Comparison of ENCODE assay signal across 9 cellular contexts in genomic region chr11:123083623-123084029, GRCh38. TPM values are rescaled to one million over a fixed set of nuclear protein-coding genes. Genes with fewer than 3 reads are reported as not detected.
DNase-seq lines count a peak whose midpoint lies in the region; ATAC-seq and TF ChIP-seq lines count a peak whose summit lies in the region.
"Had no signal": no experiment of that assay in that cellular context is flagged by ENCODE, and none has a peak within 500 bp of the region (broad histone marks: within the 10 kb centered on the region; RNA-seq: fewer than 3 reads in every experiment).

No MANE protein-coding gene starts in this region.

- H3K36me3 ChIP-seq in tibial artery, result peaks cover 0 to 7% (median 0%) of the 10 kb centered on the region in 3 donors

- H3K4me1 Mint-ChIP-seq in naive thymus-derived CD8-positive, alpha-beta T cell, result peaks cover 4 to 49% (median 33%) of the 10 kb centered on the region in 4 donors
- H3K4me1 Mint-ChIP-seq: naive B cell had no signal

- H3K27me3 Mint-ChIP-seq in naive thymus-derived CD8-positive, alpha-beta T cell, result no peaks in the 10 kb centered on the region
- H3K27me3 Mint-ChIP-seq: naive B cell had no signal

- DNase-seq in DMS153 treated with DMSO at 0.1 percent for 48 hours (lab: John Stamatoyannopoulos, UW; ENCODE audit: unreplicated experiment) (peak; percentile 46), NCI-H2196 treated with DMSO at 0.1 percent for 48 hours (lab: John Stamatoyannopoulos, UW; ENCODE audit: unreplicated experiment) (peak; percentile 85), epithelial cell of proximal tubule (ENCODE audit: low read depth) (peak; percentile 84), tibial artery (peak; percentile 80 to 82)
- peak; percentile 75 for DNase-seq in activated CD4-positive, alpha-beta T cell treated with anti-CD3 and anti-CD28 coated beads, Interleukin-2, amount 50 U/mL, for 1 hour
- peak in 1 of 10 donors; percentile 58 for DNase-seq in naive thymus-derived CD8-positive, alpha-beta T cell
- DNase-seq: naive B cell had no signal

- no peak for ATAC-seq in naive thymus-derived CD8-positive, alpha-beta T cell
- ATAC-seq in GM21737 (IDR thresholded peaks at IDR 0.05; ENCODE audit: unreplicated experiment) (no peak), HG02973 (IDR thresholded peaks at IDR 0.05; ENCODE audit: unreplicated experiment) (no peak)

- peak overlapping the region in 2 of 10 donors; percentile 11 to 39 for H3K4me3 Mint-ChIP-seq in naive thymus-derived CD8-positive, alpha-beta T cell
- H3K4me3 Mint-ChIP-seq: naive B cell had no signal

- H3K9me3 ChIP-seq in tibial artery, result no peaks in the 10 kb centered on the region

- no peaks in the 10 kb centered on the region for H3K27me3 ChIP-seq in tibial artery

- TF ChIP-seq CTCF in epithelial cell of proximal tubule (conservative IDR thresholded peaks at IDR 0.05; ENCODE audit: low read depth, low read length) (no peak), tibial artery (IDR thresholded peaks at IDR 0.05) (no peak)

- POLR2A ChIA-PET in naive thymus-derived CD8-positive, alpha-beta T cell (lab: Charles Lee), result interaction anchor here (0.5 to 14.6 kb wide), 3 partner anchors 9 to 23 kb away, joined by 3 to 220 read pairs (median 3); partner anchors contain the start of gene HSPA8

- no peak overlapping the region for H3K27ac ChIP-seq in tibial artery

- H3K9me3 Mint-ChIP-seq in naive thymus-derived CD8-positive, alpha-beta T cell, result peaks cover 0 to 4% (median 0%) of the 10 kb centered on the region in 9 donors

- peaks cover 0 to 8% (median 0%) of the 10 kb centered on the region in 3 donors for H3K36me3 Mint-ChIP-seq in naive thymus-derived CD8-positive, alpha-beta T cell

- H3K4me1 ChIP-seq in tibial artery, result peaks cover 0 to 9% (median 0%) of the 10 kb centered on the region in 4 donors

- H3K4me3 ChIP-seq in epithelial cell of proximal tubule (ENCODE audit: low read depth, low read length) (no peak overlapping the region), tibial artery (no peak overlapping the region)

- H3K27ac Mint-ChIP-seq in naive thymus-derived CD8-positive, alpha-beta T cell, result peak overlapping the region in 7 of 10 donors; percentile 6 to 80 (median 66)

- intact Hi-C loops in tibial artery (cut with DNase I; ENCODE audit: low total_unique reads), result no loop called here

RNA-seq across cellular contexts. Expression of gene HSPA8, which starts 21.7 kb away (rescaled TPM):
- total RNA-seq in epithelial cell of proximal tubule, result 1,872 and 3,297 TPM in 2 replicates
- total RNA-seq in naive thymus-derived CD8-positive, alpha-beta T cell, result 100 to 1,000 TPM; 892 to 941 TPM
- 1,000 to 10,000 TPM; 1,075 to 1,399 (median 1,151) TPM for polyA plus RNA-seq in naive thymus-derived CD8-positive, alpha-beta T cell
